Comparison of ENCODE assay signal across 25 cellular contexts in the genomic region with DNA sequence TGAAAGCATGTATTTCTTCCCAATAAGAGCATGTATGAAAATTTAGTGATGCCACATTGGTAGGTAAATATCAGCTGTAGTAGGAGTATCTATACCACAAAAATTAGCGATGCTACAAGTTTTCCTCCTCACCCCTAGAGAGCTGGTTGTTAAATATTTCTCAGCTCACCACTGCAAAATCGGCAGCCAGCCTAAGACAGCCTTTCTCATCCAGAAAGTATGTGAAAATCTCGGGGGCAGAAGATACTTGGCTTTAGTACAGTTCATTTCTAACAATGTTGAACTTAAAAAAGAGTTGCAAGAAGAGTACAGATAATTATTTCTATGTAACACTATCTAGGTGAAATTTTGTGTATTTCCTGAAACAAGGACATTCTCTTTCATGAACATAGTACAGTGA.
DNase-seq lines count a peak whose midpoint lies in the region; ATAC-seq and TF ChIP-seq lines count a peak whose summit lies in the region.
"Had no signal": no experiment of that assay in that cellular context is flagged by ENCODE, and none has a peak within 500 bp of the region (broad histone marks: within the 10 kb centered on the region; RNA-seq: fewer than 3 reads in every experiment).

No MANE protein-coding gene starts in this region.

- no peaks in the 10 kb centered on the region for H3K4me1 Mint-ChIP-seq in activated CD4-positive, alpha-beta T cell treated with anti-CD3 and anti-CD28 coated beads, Interleukin-2, amount 10 ng/mL, durations not matched to agents 7 days and 5 days
- H3K4me1 Mint-ChIP-seq: activated B cell treated with CpG ODN at 0.5 μM for 24 hours; activated naive CD8-positive, alpha-beta T cell treated with anti-CD3 and anti-CD28 coated beads, Interleukin-2, amount 10 ng/mL, durations not matched to agents 7 days and 5 days; memory B cell; natural killer cell; stimulated activated effector memory CD8-positive, alpha-beta T cell treated with anti-CD3 and anti-CD28 coated beads, Interleukin-12 subunit alpha, Interleukin-12 subunit beta, amount 100 ng/mL, for 72 hours had no signal

- no peaks in the 10 kb centered on the region for H3K27me3 ChIP-seq in ACC112 (ENCODE audit: insufficient read depth, low read length)
- H3K27me3 ChIP-seq in GM23248 (replicated peaks; ENCODE audit: insufficient read depth) = no peaks in the 10 kb centered on the region
- H3K27me3 ChIP-seq in gastroesophageal sphincter = no peaks in the 10 kb centered on the region
- H3K27me3 ChIP-seq: transverse colon had no signal

- H3K36me3 Mint-ChIP-seq in activated CD4-positive, alpha-beta T cell treated with anti-CD3 and anti-CD28 coated beads, Interleukin-2, amount 10 ng/mL, durations not matched to agents 7 days and 5 days (ENCODE audit: low read depth) = no peaks in the 10 kb centered on the region
- H3K36me3 Mint-ChIP-seq: activated naive CD8-positive, alpha-beta T cell treated with anti-CD3 and anti-CD28 coated beads, Interleukin-2, amount 10 ng/mL, durations not matched to agents 7 days and 5 days; memory B cell; natural killer cell; stimulated activated effector memory CD8-positive, alpha-beta T cell treated with anti-CD3 and anti-CD28 coated beads, Interleukin-12 subunit alpha, Interleukin-12 subunit beta, amount 100 ng/mL, for 72 hours had no signal

- WGBS in GM23248 (ENCODE audit: low coverage in 1 of 2, low lambda C conversion rate in 2 of 2, missing lambda C conversion rate in 2 of 2), 2 experiments = 5 to 6% methylated on average over 3 of the region's 3 CpGs
- WGBS in gastroesophageal sphincter (ENCODE audit: low coverage in 1 of 2), 2 donors = 17 to 38% methylated on average over 2 to 3 of the region's 3 CpGs

- CTCF ChIA-PET in activated CD4-positive, alpha-beta T cell treated with anti-CD3 and anti-CD28 coated beads, Interleukin-2, amount 10 ng/mL, durations not matched to agents 7 days and 5 days (lab: Charles Lee) = no interaction called here

- in situ Hi-C loops in GM23248 (cut with MboI) = no loop called here

- TF ChIP-seq EP300 in gastroesophageal sphincter (IDR thresholded peaks at IDR 0.05) = no peak

- H2AFZ ChIP-seq in ACC112 (ENCODE audit: low read length, unreplicated experiment) (peak overlapping the region; percentile 7), GM23248 (0 out of 2 replicates have a peak overlapping the region, but pooled peaks have one; percentile 2)

- H3K27me3 Mint-ChIP-seq in activated CD4-positive, alpha-beta T cell treated with anti-CD3 and anti-CD28 coated beads, Interleukin-2, amount 10 ng/mL, durations not matched to agents 7 days and 5 days = peaks cover 7% of the 10 kb centered on the region
- H3K27me3 Mint-ChIP-seq: activated B cell treated with CpG ODN at 0.5 μM for 24 hours had no signal

- peaks cover 3% of the 10 kb centered on the region; the same call in 1 of the 2 replicates for H3K9me2 ChIP-seq in GM23248 (ENCODE audit: insufficient read depth)

- H3F3A ChIP-seq in GM23248 (ENCODE audit: insufficient read depth) = peaks cover 27% of the 10 kb centered on the region

- H3K9me3 ChIP-seq in GM23248 (ENCODE audit: low read depth) (no peaks in the 10 kb centered on the region), gastroesophageal sphincter (no peaks in the 10 kb centered on the region)
- H3K9me3 ChIP-seq: psoas muscle, transverse colon had no signal

- H3K4me3 ChIP-seq in ACC112 (ENCODE audit: low read depth, low read length) (peak overlapping the region; percentile 23; the same call in 1 of the 2 replicates), GM23248 (peak overlapping the region; percentile 49), gastroesophageal sphincter (no peak overlapping the region)
- H3K4me3 ChIP-seq: psoas muscle, transverse colon had no signal

- DNase-seq in GM23248 (peak; percentile 85), astrocyte of the hippocampus (ENCODE audit: low read depth, low spot score) (peak; percentile 48), NCI-H1694 treated with DMSO at 0.1 percent for 48 hours (lab: John Stamatoyannopoulos, UW) (no peak)
- DNase-seq in activated effector memory CD4-positive, alpha-beta T cell treated with Interleukin-2 at 50 U/mL for 16 hours = no peak
- DNase-seq in activated CD4-positive, alpha-beta T cell treated with anti-CD3 and anti-CD28 coated beads, Interleukin-2, amount 10 ng/mL, durations not matched to agents 7 days and 5 days = no peak
- DNase-seq: 8988T; activated B cell treated with CpG ODN at 0.5 μM for 24 hours; activated CD8-positive, alpha-beta T cell treated with anti-CD3 and anti-CD28 coated beads, Interleukin-2, amount 10 ng/mL, durations not matched to agents 7 days and 5 days; activated naive CD8-positive, alpha-beta T cell treated with anti-CD3 and anti-CD28 coated beads, Interleukin-2, amount 10 ng/mL, durations not matched to agents 7 days and 5 days; activated T-cell treated with anti-CD3 and anti-CD28 coated beads, Interleukin-2, amount 50 U/mL, for 48 hours; cerebellar nuclear complex; natural killer cell; NCI-H1930; NCI-H510A; psoas muscle; SHP77 treated with DMSO at 0.1 percent for 48 hours; stimulated activated CD4-positive, alpha-beta T cell treated with anti-CD3 and anti-CD28 coated beads, Interleukin-12 subunit alpha, Interleukin-12 subunit beta, amount 100 ng/mL, for 4 hours; transverse colon had no signal

- H3K9me3 Mint-ChIP-seq in activated CD4-positive, alpha-beta T cell treated with anti-CD3 and anti-CD28 coated beads, Interleukin-2, amount 10 ng/mL, durations not matched to agents 7 days and 5 days = peaks cover 2% of the 10 kb centered on the region
- H3K9me3 Mint-ChIP-seq: activated naive CD8-positive, alpha-beta T cell treated with anti-CD3 and anti-CD28 coated beads, Interleukin-2, amount 10 ng/mL, durations not matched to agents 7 days and 5 days; memory B cell; stimulated activated effector memory CD8-positive, alpha-beta T cell treated with anti-CD3 and anti-CD28 coated beads, Interleukin-12 subunit alpha, Interleukin-12 subunit beta, amount 100 ng/mL, for 72 hours; T-helper 1 cell treated with Interleukin-12 subunit alpha and Interleukin-12 subunit beta and Interleukin-4 antibody, amounts not matched to agents 30 μg/mL and 1 μg/mL, for 36 hours had no signal

- H3K4me3 Mint-ChIP-seq in activated CD4-positive, alpha-beta T cell treated with anti-CD3 and anti-CD28 coated beads, Interleukin-2, amount 10 ng/mL, durations not matched to agents 7 days and 5 days = no peak overlapping the region
- H3K4me3 Mint-ChIP-seq: activated B cell treated with CpG ODN at 0.5 μM for 24 hours; activated CD8-positive, alpha-beta T cell treated with anti-CD3 and anti-CD28 coated beads, Interleukin-2, amount 10 ng/mL, durations not matched to agents 7 days and 5 days; activated naive CD8-positive, alpha-beta T cell treated with anti-CD3 and anti-CD28 coated beads, Interleukin-2, amount 10 ng/mL, durations not matched to agents 7 days and 5 days; memory B cell; natural killer cell; stimulated activated effector memory CD8-positive, alpha-beta T cell treated with anti-CD3 and anti-CD28 coated beads, Interleukin-12 subunit alpha, Interleukin-12 subunit beta, amount 100 ng/mL, for 72 hours; T-helper 1 cell treated with Interleukin-12 subunit alpha and Interleukin-12 subunit beta and Interleukin-4 antibody, amounts not matched to agents 30 μg/mL and 1 μg/mL, for 36 hours had no signal

- peak overlapping the region; percentile 62 for H3K4me2 ChIP-seq in GM23248 (ENCODE audit: unreplicated experiment)

- H3K27ac ChIP-seq in ACC112 (ENCODE audit: low read depth, low read length) (peak overlapping the region; percentile 46), GM23248 (peak overlapping the region; percentile 55), gastroesophageal sphincter (peak overlapping the region; percentile 43 to 68 (median 61))
- H3K27ac ChIP-seq: psoas muscle, transverse colon had no signal

- no peaks in the 10 kb centered on the region for H3K79me2 ChIP-seq in ACC112 (ENCODE audit: control insufficient read depth, insufficient read depth, low read length, unreplicated experiment)
- no peaks in the 10 kb centered on the region for H3K79me2 ChIP-seq in GM23248 (ENCODE audit: insufficient read depth)

- H4K20me1 ChIP-seq in GM23248 (ENCODE audit: insufficient read depth) = no peaks in the 10 kb centered on the region

- no peak for TF ChIP-seq CTCF in gastroesophageal sphincter (IDR thresholded peaks at IDR 0.05)

- H3K4me1 ChIP-seq in ACC112 (ENCODE audit: control insufficient read depth, insufficient read depth, low read length, unreplicated experiment) (peaks cover 18% of the 10 kb centered on the region), GM23248 (ENCODE audit: insufficient read depth) (peaks cover 20% of the 10 kb centered on the region), gastroesophageal sphincter (peaks cover 6 to 64% (median 10%) of the 10 kb centered on the region in 3 donors)
- H3K4me1 ChIP-seq: psoas muscle, transverse colon had no signal

- no peak overlapping the region for H3K27ac Mint-ChIP-seq in activated CD4-positive, alpha-beta T cell treated with anti-CD3 and anti-CD28 coated beads, Interleukin-2, amount 10 ng/mL, durations not matched to agents 7 days and 5 days
- H3K27ac Mint-ChIP-seq: activated B cell treated with CpG ODN at 0.5 μM for 24 hours; activated CD8-positive, alpha-beta T cell treated with anti-CD3 and anti-CD28 coated beads, Interleukin-2, amount 10 ng/mL, durations not matched to agents 7 days and 5 days; activated naive CD8-positive, alpha-beta T cell treated with anti-CD3 and anti-CD28 coated beads, Interleukin-2, amount 10 ng/mL, durations not matched to agents 7 days and 5 days; memory B cell; natural killer cell; stimulated activated effector memory CD8-positive, alpha-beta T cell treated with anti-CD3 and anti-CD28 coated beads, Interleukin-12 subunit alpha, Interleukin-12 subunit beta, amount 100 ng/mL, for 72 hours; T-helper 1 cell treated with Interleukin-12 subunit alpha and Interleukin-12 subunit beta and Interleukin-4 antibody, amounts not matched to agents 30 μg/mL and 1 μg/mL, for 36 hours had no signal

- POLR2A ChIA-PET in activated CD4-positive, alpha-beta T cell treated with anti-CD3 and anti-CD28 coated beads, Interleukin-2, amount 10 ng/mL, durations not matched to agents 7 days and 5 days (lab: Charles Lee) = no interaction called here

- H3K36me3 ChIP-seq in ACC112 (ENCODE audit: insufficient read depth, low read length) (no peaks in the 10 kb centered on the region), GM23248 (ENCODE audit: low read depth) (no peaks in the 10 kb centered on the region), gastroesophageal sphincter (peaks cover 6 to 19% of the 10 kb centered on the region in 2 donors)
- H3K36me3 ChIP-seq: transverse colon had no signal

- TF ChIP-seq POLR2A in gastroesophageal sphincter (IDR thresholded peaks at IDR 0.05) = no peak

- H3K9ac ChIP-seq in GM23248 = no peak overlapping the region

- ATAC-seq in gastroesophageal sphincter (peak; percentile 59), HG02870 (IDR thresholded peaks at IDR 0.05; ENCODE audit: unreplicated experiment) (no peak)
- ATAC-seq: activated CD8-positive, alpha-beta T cell treated with anti-CD3 and anti-CD28 coated beads, Interleukin-2, amount 10 ng/mL, durations not matched to agents 7 days and 5 days; HepG2; natural killer cell; psoas muscle; stimulated activated effector memory CD8-positive, alpha-beta T cell treated with anti-CD3 and anti-CD28 coated beads, Interleukin-12 subunit alpha, Interleukin-12 subunit beta, amount 100 ng/mL, for 72 hours had no signal

Comparison
In these comparisons a context has a peak if more than half of its experiments do, and no peak if none do; other contexts are left out.
1. H3K4me3 ChIP-seq: peak in ACC112 (single experiment) and GM23248 (single experiment); none in gastroesophageal sphincter (0 of 2).
2. DNase-seq: peak in GM23248 (single experiment) and astrocyte of the hippocampus (single experiment); none in activated effector memory CD4-positive, alpha-beta T cell treated with Interleukin-2 at 50 U/mL for 16 hours (single experiment), NCI-H1694 treated with DMSO at 0.1 percent for 48 hours (single experiment) and activated CD4-positive, alpha-beta T cell treated with anti-CD3 and anti-CD28 coated beads, Interleukin-2, amount 10 ng/mL, durations not matched to agents 7 days and 5 days (single experiment).
3. Peak in every context shown above with its lines, with median percentiles within 50 percentile points of each other: H3K27ac ChIP-seq.